In the genomic region with DNA sequence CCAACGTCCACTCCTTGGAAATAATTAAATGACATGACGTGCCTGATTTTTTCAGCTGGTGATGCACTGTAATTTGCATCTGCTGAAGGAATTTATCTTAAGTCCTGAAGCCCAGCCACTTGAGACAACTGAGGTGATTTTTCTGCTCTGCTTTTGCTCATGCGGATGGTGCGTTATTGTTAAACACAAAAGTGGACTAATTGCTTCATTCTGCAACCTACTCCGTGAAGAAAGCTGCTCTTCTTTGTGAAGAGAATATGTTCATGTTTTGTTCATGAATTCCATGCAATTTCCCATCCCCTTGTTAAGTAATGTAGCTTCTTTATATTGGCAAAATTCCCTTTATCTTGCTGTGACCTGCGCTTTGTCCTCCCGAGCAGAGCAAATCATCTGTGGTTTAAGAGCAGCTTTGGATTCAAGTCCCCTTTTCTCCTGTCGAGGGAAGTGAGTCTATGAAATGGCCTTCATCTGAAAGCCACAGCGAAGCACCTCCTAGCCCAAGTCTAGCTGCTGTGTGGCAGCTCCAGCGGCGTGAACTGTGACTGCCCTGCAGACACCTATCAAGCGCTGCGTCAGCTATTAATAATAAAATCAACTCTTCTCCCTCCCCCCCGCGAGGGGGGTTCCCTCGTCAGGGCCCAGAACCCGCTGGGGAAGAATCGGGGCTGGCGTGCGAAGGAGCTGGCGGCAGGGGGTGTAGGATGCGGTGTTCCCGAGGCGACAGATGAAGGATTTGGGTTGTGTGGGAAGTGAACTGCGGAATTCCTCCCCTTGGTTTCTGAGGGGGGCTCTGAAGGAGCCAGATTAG, we compare ENCODE assay signal across 1 cellular context.
TF ChIP-seq lines count a peak whose summit lies in the region.

No MANE protein-coding gene starts in this region.

TF ChIP-seq in K562, 482 proteins besides CTCF, POLR2A, EP300 and RAD21 (continued from another document and continues in another):
- TF ChIP-seq RCOR1 (IDR thresholded peaks at IDR 0.05; ENCODE audit: borderline replicate concordance in 1 of 2, low read depth in 2 of 2, low read length in 2 of 2) = no peak
- TF ChIP-seq RBM25 (IDR thresholded peaks at IDR 0.05; ENCODE audit: low read depth, low read length, severe bottlenecking) = no peak
- no peak for TF ChIP-seq CBFA2T3 (IDR thresholded peaks at IDR 0.05)
- no peak for TF ChIP-seq THAP12 (CRISPR knock-in tag; IDR thresholded peaks at IDR 0.05)
- TF ChIP-seq, protein P1, sequence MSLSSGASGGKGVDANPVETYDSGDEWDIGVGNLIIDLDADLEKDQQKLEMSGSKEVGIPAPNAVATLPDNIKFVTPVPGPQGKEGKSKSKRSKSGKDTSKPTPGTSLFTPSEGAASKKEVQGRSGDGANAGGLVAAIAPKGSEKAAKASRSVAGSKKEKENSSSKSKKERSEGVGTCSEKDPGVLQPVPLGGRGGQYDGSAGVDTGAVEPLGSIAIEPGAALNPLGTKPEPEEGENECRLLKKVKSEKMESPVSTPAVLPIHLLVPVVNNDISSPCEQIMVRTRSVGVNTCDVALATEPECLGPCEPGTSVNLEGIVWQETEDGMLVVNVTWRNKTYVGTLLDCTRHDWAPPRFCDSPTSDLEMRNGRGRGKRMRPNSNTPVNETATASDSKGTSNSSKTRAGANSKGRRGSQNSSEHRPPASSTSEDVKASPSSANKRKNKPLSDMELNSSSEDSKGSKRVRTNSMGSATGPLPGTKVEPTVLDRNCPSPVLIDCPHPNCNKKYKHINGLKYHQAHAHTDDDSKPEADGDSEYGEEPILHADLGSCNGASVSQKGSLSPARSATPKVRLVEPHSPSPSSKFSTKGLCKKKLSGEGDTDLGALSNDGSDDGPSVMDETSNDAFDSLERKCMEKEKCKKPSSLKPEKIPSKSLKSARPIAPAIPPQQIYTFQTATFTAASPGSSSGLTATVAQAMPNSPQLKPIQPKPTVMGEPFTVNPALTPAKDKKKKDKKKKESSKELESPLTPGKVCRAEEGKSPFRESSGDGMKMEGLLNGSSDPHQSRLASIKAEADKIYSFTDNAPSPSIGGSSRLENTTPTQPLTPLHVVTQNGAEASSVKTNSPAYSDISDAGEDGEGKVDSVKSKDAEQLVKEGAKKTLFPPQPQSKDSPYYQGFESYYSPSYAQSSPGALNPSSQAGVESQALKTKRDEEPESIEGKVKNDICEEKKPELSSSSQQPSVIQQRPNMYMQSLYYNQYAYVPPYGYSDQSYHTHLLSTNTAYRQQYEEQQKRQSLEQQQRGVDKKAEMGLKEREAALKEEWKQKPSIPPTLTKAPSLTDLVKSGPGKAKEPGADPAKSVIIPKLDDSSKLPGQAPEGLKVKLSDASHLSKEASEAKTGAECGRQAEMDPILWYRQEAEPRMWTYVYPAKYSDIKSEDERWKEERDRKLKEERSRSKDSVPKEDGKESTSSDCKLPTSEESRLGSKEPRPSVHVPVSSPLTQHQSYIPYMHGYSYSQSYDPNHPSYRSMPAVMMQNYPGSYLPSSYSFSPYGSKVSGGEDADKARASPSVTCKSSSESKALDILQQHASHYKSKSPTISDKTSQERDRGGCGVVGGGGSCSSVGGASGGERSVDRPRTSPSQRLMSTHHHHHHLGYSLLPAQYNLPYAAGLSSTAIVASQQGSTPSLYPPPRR (CRISPR knock-in tag; IDR thresholded peaks at IDR 0.05; ENCODE audit: borderline replicate concordance) = no peak
- no peak for TF ChIP-seq ZNF347 (CRISPR knock-in tag; IDR thresholded peaks at IDR 0.05; ENCODE audit: low read depth)
- no peak for TF ChIP-seq BRD9 (IDR thresholded peaks at IDR 0.05; ENCODE audit: low read depth, partially characterized antibody)
- TF ChIP-seq TCF3 (CRISPR knock-in tag; IDR thresholded peaks at IDR 0.05) = 0 out of 2 replicates have a peak, but pooled peaks have one; percentile 4
- no peak for TF ChIP-seq MEIS2 (IDR thresholded peaks at IDR 0.05; ENCODE audit: partially characterized antibody)
- TF ChIP-seq TCF7 (IDR thresholded peaks at IDR 0.05; ENCODE audit: borderline replicate concordance) = no peak
- TF ChIP-seq SREBF1 (IDR thresholded peaks at IDR 0.05; ENCODE audit: borderline replicate concordance, low read depth, low read length) = no peak
- no peak for TF ChIP-seq POLR3A (IDR thresholded peaks at IDR 0.05; ENCODE audit: borderline replicate concordance, extremely low read depth, insufficient read depth, insufficient read length)
- no peak for TF ChIP-seq ATF1 (CRISPR knock-in tag; IDR thresholded peaks at IDR 0.05)
- TF ChIP-seq ATF1 (tag; IDR thresholded peaks at IDR 0.05) = peak; percentile 63; the same call in 1 of the 2 replicates
- no peak for TF ChIP-seq FIP1L1 (IDR thresholded peaks at IDR 0.05; ENCODE audit: low read depth, low read length, poor library complexity, severe bottlenecking)
- no peak for TF ChIP-seq PTRF (tag; IDR thresholded peaks at IDR 0.05)
- TF ChIP-seq, protein P2, sequence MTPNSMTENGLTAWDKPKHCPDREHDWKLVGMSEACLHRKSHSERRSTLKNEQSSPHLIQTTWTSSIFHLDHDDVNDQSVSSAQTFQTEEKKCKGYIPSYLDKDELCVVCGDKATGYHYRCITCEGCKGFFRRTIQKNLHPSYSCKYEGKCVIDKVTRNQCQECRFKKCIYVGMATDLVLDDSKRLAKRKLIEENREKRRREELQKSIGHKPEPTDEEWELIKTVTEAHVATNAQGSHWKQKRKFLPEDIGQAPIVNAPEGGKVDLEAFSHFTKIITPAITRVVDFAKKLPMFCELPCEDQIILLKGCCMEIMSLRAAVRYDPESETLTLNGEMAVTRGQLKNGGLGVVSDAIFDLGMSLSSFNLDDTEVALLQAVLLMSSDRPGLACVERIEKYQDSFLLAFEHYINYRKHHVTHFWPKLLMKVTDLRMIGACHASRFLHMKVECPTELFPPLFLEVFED (CRISPR knock-in tag; conservative IDR thresholded peaks at IDR 0.05) = no peak
- TF ChIP-seq SIN3B (IDR thresholded peaks at IDR 0.05; ENCODE audit: low read depth) = no peak
- TF ChIP-seq ZNF551 (CRISPR knock-in tag; IDR thresholded peaks at IDR 0.05) = no peak
- TF ChIP-seq POLR3G (IDR thresholded peaks at IDR 0.05; ENCODE audit: extremely low read depth, insufficient read length, insufficient replicate concordance) = no peak
- TF ChIP-seq RREB1 (CRISPR knock-in tag; IDR thresholded peaks at IDR 0.05) = 0 out of 2 replicates have a peak, but pooled peaks have one; percentile 42
- no peak for TF ChIP-seq SMAD4 (CRISPR knock-in tag; conservative IDR thresholded peaks at IDR 0.05)
- no peak for TF ChIP-seq MAZ (CRISPR knock-in tag; conservative IDR thresholded peaks at IDR 0.05 in 1 of 2, IDR thresholded peaks at IDR 0.05 in 1 of 2)
- TF ChIP-seq PTBP1 (IDR thresholded peaks at IDR 0.05; ENCODE audit: low read depth, low read length) = no peak
- TF ChIP-seq USF1 (CRISPR knock-in tag; IDR thresholded peaks at IDR 0.05) = no peak
- TF ChIP-seq KDM4B (IDR thresholded peaks at IDR 0.05; ENCODE audit: borderline replicate concordance in 2 of 2, low read depth in 1 of 2) = no peak
- TF ChIP-seq NFYB (IDR thresholded peaks at IDR 0.05; ENCODE audit: extremely low read depth, insufficient read length) = no peak
- no peak for TF ChIP-seq NBN (IDR thresholded peaks at IDR 0.05; ENCODE audit: low read depth)
- no peak for TF ChIP-seq VEZF1 (CRISPR knock-in tag; IDR thresholded peaks at IDR 0.05)
- TF ChIP-seq L3MBTL2 (IDR thresholded peaks at IDR 0.05) = no peak
- no peak for TF ChIP-seq TEAD2 (tag; IDR thresholded peaks at IDR 0.05)
- TF ChIP-seq, protein P3, sequence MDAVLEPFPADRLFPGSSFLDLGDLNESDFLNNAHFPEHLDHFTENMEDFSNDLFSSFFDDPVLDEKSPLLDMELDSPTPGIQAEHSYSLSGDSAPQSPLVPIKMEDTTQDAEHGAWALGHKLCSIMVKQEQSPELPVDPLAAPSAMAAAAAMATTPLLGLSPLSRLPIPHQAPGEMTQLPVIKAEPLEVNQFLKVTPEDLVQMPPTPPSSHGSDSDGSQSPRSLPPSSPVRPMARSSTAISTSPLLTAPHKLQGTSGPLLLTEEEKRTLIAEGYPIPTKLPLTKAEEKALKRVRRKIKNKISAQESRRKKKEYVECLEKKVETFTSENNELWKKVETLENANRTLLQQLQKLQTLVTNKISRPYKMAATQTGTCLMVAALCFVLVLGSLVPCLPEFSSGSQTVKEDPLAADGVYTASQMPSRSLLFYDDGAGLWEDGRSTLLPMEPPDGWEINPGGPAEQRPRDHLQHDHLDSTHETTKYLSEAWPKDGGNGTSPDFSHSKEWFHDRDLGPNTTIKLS (IDR thresholded peaks at IDR 0.05; ENCODE audit: borderline replicate concordance, low read depth) = peak; percentile 63; the same call in 1 of the 2 replicates
- no peak for TF ChIP-seq ZNF184 (CRISPR knock-in tag; IDR thresholded peaks at IDR 0.05)
- TF ChIP-seq E2F6 (IDR thresholded peaks at IDR 0.05; ENCODE audit: borderline replicate concordance in 1 of 2, extremely low read depth in 1 of 2, insufficient read depth in 1 of 2, insufficient read length in 1 of 2, low read depth in 1 of 2, low read length in 1 of 2, poor library complexity in 1 of 2, severe bottlenecking in 1 of 2) = no peak
- TF ChIP-seq C11orf30 (IDR thresholded peaks at IDR 0.05; ENCODE audit: low read depth) = peak; percentile 61; the same call in 1 of the 2 replicates
- TF ChIP-seq RUNX1 (IDR thresholded peaks at IDR 0.05; ENCODE audit: low read depth) = no peak
- no peak for TF ChIP-seq YBX1 (IDR thresholded peaks at IDR 0.05)
- TF ChIP-seq HDAC8 (tag; IDR thresholded peaks at IDR 0.05) = no peak
- peak; percentile 39 for TF ChIP-seq CHD4 (IDR thresholded peaks at IDR 0.05; ENCODE audit: insufficient read depth, insufficient replicate concordance, low read depth, low read length, poor library complexity, severe bottlenecking)
- TF ChIP-seq ELF2 (CRISPR knock-in tag; IDR thresholded peaks at IDR 0.05) = no peak
